Comparison of ENCODE assay signal across 12 cellular contexts in genomic region chr19:40805258-40805868, GRCh38. TPM values are rescaled to one million over a fixed set of nuclear protein-coding genes. Genes with fewer than 3 reads are reported as not detected.
DNase-seq lines count a peak whose midpoint lies in the region; ATAC-seq, FAIRE-seq and TF ChIP-seq lines count a peak whose summit lies in the region.
"Had no signal": no experiment of that assay in that cellular context is flagged by ENCODE, and none has a peak within 500 bp of the region (broad histone marks: within the 10 kb centered on the region; RNA-seq: fewer than 3 reads in every experiment).

No MANE protein-coding gene starts in this region.

- no peak for TF ChIP-seq POLR2A in body of pancreas (IDR thresholded peaks at IDR 0.05)
- TF ChIP-seq POLR2A in transverse colon (IDR thresholded peaks at IDR 0.05) = no peak
- no peak for TF ChIP-seq POLR2A in GM12892 (IDR thresholded peaks at IDR 0.05; ENCODE audit: low read depth, low read length)

- in situ Hi-C loops in transverse colon (cut with MboI; ENCODE audit: low pct_ligation_motif_present in 1 of 4, low pct_unique_long_range_greater_than_20kb in 1 of 4, low sequenced_read_pairs in 3 of 4) = loop anchor here in 1 of 4 donors (25.0 kb wide), 1 partner anchor 93 kb away; the partner anchor contains the start of genes COQ8B and ITPKC

- peaks cover 87% of the 10 kb centered on the region for H3K4me1 Mint-ChIP-seq in activated T-cell treated with anti-CD3 and anti-CD28 coated beads, Interleukin-2, amount 50 U/mL, for 4 hours (ENCODE audit: low read depth)

- no peak for FAIRE-seq in GM12892 (lab: Jason Lieb, UNC)
- FAIRE-seq: TTC549 had no signal

- TF ChIP-seq CTCF in body of pancreas (IDR thresholded peaks at IDR 0.05) (no peak), transverse colon (IDR thresholded peaks at IDR 0.05) (no peak)

- no peak for ATAC-seq in activated T-cell treated with anti-CD3 and anti-CD28 coated beads, Interleukin-2, amount 50 U/mL, for 4 hours
- ATAC-seq in body of pancreas = peak; percentile 28
- no peak for ATAC-seq in HG03159 (IDR thresholded peaks at IDR 0.05; ENCODE audit: unreplicated experiment)

- intact Hi-C loops in body of pancreas (cut with DNase I) = no loop called here
- intact Hi-C loops in transverse colon (cut with DNase I; ENCODE audit: low total_unique reads) = loop anchor here (10.0 kb wide), 1 partner anchor 91 kb away; the partner anchor contains the start of genes COQ8B and ITPKC

- peaks cover 81% of the 10 kb centered on the region for H3K4me1 ChIP-seq in body of pancreas
- peaks cover 72% of the 10 kb centered on the region for H3K4me1 ChIP-seq in mesodermal cell (ENCODE audit: control insufficient read depth, insufficient read depth, low read length, poor library complexity, severe bottlenecking)
- peaks cover 66 to 83% (median 68%) of the 10 kb centered on the region in 4 donors for H3K4me1 ChIP-seq in transverse colon

- no peak overlapping the region for H3K4me3 ChIP-seq in body of pancreas
- H3K4me3 ChIP-seq in mesodermal cell (ENCODE audit: extremely low read depth, insufficient read depth, low read length, poor library complexity, severe bottlenecking) = no peak overlapping the region
- no peak overlapping the region for H3K4me3 ChIP-seq in transverse colon

- no peaks in the 10 kb centered on the region for H3K9me3 Mint-ChIP-seq in activated T-cell treated with anti-CD3 and anti-CD28 coated beads, Interleukin-2, amount 50 U/mL, for 4 hours

- H3K27me3 Mint-ChIP-seq in activated T-cell treated with anti-CD3 and anti-CD28 coated beads, Interleukin-2, amount 50 U/mL, for 4 hours (ENCODE audit: low read depth) = no peaks in the 10 kb centered on the region

- H3K36me3 Mint-ChIP-seq in activated T-cell treated with anti-CD3 and anti-CD28 coated beads, Interleukin-2, amount 50 U/mL, for 4 hours (ENCODE audit: insufficient read depth) = peaks cover 27% of the 10 kb centered on the region

- TF ChIP-seq EP300 in transverse colon (IDR thresholded peaks at IDR 0.05; ENCODE audit: low read depth) = no peak

- peak; percentile 30 for DNase-seq in activated T-cell treated with anti-CD3 and anti-CD28 coated beads, Interleukin-2, amount 50 U/mL, for 4 hours
- no peak for DNase-seq in activated T-cell treated with anti-CD3 and anti-CD28 coated beads for 4 hours
- peak; percentile 63 to 83 (median 76) for DNase-seq in body of pancreas
- peak; percentile 64 for DNase-seq in transverse colon
- no peak for DNase-seq in DMS53 treated with DMSO at 0.1 percent for 48 hours (lab: John Stamatoyannopoulos, UW; ENCODE audit: unreplicated experiment)
- DNase-seq in GM12892 (ENCODE audit: insufficient read length) = no peak

- no peaks in the 10 kb centered on the region for H3K9me3 ChIP-seq in body of pancreas
- no peaks in the 10 kb centered on the region for H3K9me3 ChIP-seq in mesodermal cell (ENCODE audit: control insufficient read depth, low read length)
- no peaks in the 10 kb centered on the region for H3K9me3 ChIP-seq in transverse colon

- peak overlapping the region; percentile 60 for H3K4me3 Mint-ChIP-seq in activated T-cell treated with anti-CD3 and anti-CD28 coated beads, Interleukin-2, amount 50 U/mL, for 4 hours

- WGBS in body of pancreas, 2 donors = 20 to 55% methylated on average over 1 to 2 of the region's 2 CpGs
- 100% methylated on average over 1 to 2 of the region's 2 CpGs for WGBS in mesodermal cell (ENCODE audit: insufficient coverage in 2 of 2), 2 experiments
- 14% methylated on average over 2 of the region's 2 CpGs; no CpG with 5 or more reads in 1 of the 2 donors for WGBS in transverse colon (ENCODE audit: low coverage in 1 of 2), 2 donors

- H3K27ac ChIP-seq in body of pancreas = peak overlapping the region; percentile 30 to 69 (median 50)
- H3K27ac ChIP-seq in mesodermal cell (ENCODE audit: low read depth, low read length, severe bottlenecking) = peak overlapping the region; percentile 81
- peak overlapping the region; percentile 91 to 97 (median 96) for H3K27ac ChIP-seq in transverse colon

- H3K27me3 ChIP-seq in body of pancreas = no peaks in the 10 kb centered on the region
- H3K27me3 ChIP-seq in transverse colon = no peaks in the 10 kb centered on the region

- H3K36me3 ChIP-seq in body of pancreas (replicated peaks in 1 of 2; ENCODE audit: insufficient read depth in 1 of 2, low read depth in 2 of 2) (no peaks in the 10 kb centered on the region), mesodermal cell (ENCODE audit: control insufficient read depth, insufficient read depth, low read length) (peaks cover 87% of the 10 kb centered on the region), transverse colon (peaks cover 0 to 3% (median 0%) of the 10 kb centered on the region in 4 donors)

RNA-seq across cellular contexts. Expression of gene EGLN2, which starts 6.4 kb away (rescaled TPM):
- 10 to 100 TPM; 86.3 to 95.4 (median 89.4) TPM for total RNA-seq in activated T-cell treated with anti-CD3 and anti-CD28 coated beads, Interleukin-2, amount 50 U/mL, for 4 hours
- 10 to 100 TPM; 50.8 to 51.4 TPM for total RNA-seq in body of pancreas
- 56.7 TPM for polyA plus RNA-seq in mesodermal cell (2013, experiment 1 of 2)
- 46.4 TPM for polyA plus RNA-seq in mesodermal cell (2013, experiment 2 of 2)
- 100 to 1,000 TPM; 102 to 123 (median 115) TPM for total RNA-seq in transverse colon
- 41.3 TPM for polyA plus RNA-seq in GM12892 (2012; ENCODE audit: missing spikeins)

RNA-seq across cellular contexts. Expression of gene RAB4B, which starts 27.3 kb away (rescaled TPM):
- total RNA-seq in activated T-cell treated with anti-CD3 and anti-CD28 coated beads, Interleukin-2, amount 50 U/mL, for 4 hours = 10 to 100 TPM; 26.6 to 34.9 (median 30.0) TPM
- 10 to 100 TPM; 20.4 to 23.3 TPM for total RNA-seq in body of pancreas
- polyA plus RNA-seq in mesodermal cell (2013, experiment 1 of 2) = 35.6 TPM
- 30.4 TPM for polyA plus RNA-seq in mesodermal cell (2013, experiment 2 of 2)
- 10 to 100 TPM; 25.9 to 84.2 (median 68.1) TPM for total RNA-seq in transverse colon
- polyA plus RNA-seq in GM12892 (2012; ENCODE audit: missing spikeins) = 19.0 TPM

RNA-seq across cellular contexts. Expression of gene MIA, which starts 30.0 kb away (rescaled TPM):
- total RNA-seq in activated T-cell treated with anti-CD3 and anti-CD28 coated beads, Interleukin-2, amount 50 U/mL, for 4 hours = under 1 TPM in 1 of 3 donors, not detected in 2; 0.87 TPM
- total RNA-seq in body of pancreas = 1 to 10 TPM in 1 of 2 donors, not detected in 1; 5.9 TPM
- 1.5 TPM for polyA plus RNA-seq in mesodermal cell (2013, experiment 1 of 2)
- 3.5 TPM for polyA plus RNA-seq in mesodermal cell (2013, experiment 2 of 2)
- total RNA-seq in transverse colon = 10 to 100 TPM in 1 of 4 donors, 1 to 10 TPM in 1, not detected in 2; 5.7 to 23.3 TPM
- 2.0 TPM for polyA plus RNA-seq in GM12892 (2012; ENCODE audit: missing spikeins)
- total RNA-seq: epithelial cell of proximal tubule, renal cortical epithelial cell had no signal
- polyA plus RNA-seq: BJ had no signal

RNA-seq across cellular contexts. Expression of gene CYP2A6, which starts 44.9 kb away (rescaled TPM):
- under 1 TPM; 0.38 to 0.50 (median 0.38) TPM for total RNA-seq in activated T-cell treated with anti-CD3 and anti-CD28 coated beads, Interleukin-2, amount 50 U/mL, for 4 hours
- total RNA-seq in body of pancreas (not detected), transverse colon (not detected)
- polyA plus RNA-seq in mesodermal cell (2013, experiment 1 of 2) = not detected
- polyA plus RNA-seq in mesodermal cell (2013, experiment 2 of 2) = 0.51 TPM
- polyA plus RNA-seq in GM12892 (2012; ENCODE audit: missing spikeins) = not detected
- total RNA-seq: epithelial cell of proximal tubule, renal cortical epithelial cell had no signal
- polyA plus RNA-seq: BJ had no signal

RNA-seq across cellular contexts. Expression of gene SNRPA, which starts 54.4 kb away (rescaled TPM):
- 100 to 1,000 TPM; 213 to 234 (median 219) TPM for total RNA-seq in activated T-cell treated with anti-CD3 and anti-CD28 coated beads, Interleukin-2, amount 50 U/mL, for 4 hours
- 10 to 100 TPM; 18.7 to 42.2 TPM for total RNA-seq in body of pancreas
- 157 TPM for polyA plus RNA-seq in mesodermal cell (2013, experiment 1 of 2)
- polyA plus RNA-seq in mesodermal cell (2013, experiment 2 of 2) = 138 TPM
- 10 to 100 TPM; 45.1 to 85.3 (median 65.6) TPM for total RNA-seq in transverse colon
- 122 TPM for polyA plus RNA-seq in GM12892 (2012; ENCODE audit: missing spikeins)

Comparison
In these comparisons a context has a peak if more than half of its experiments do, and no peak if none do; other contexts are left out.
1. DNase-seq: peak in activated T-cell treated with anti-CD3 and anti-CD28 coated beads, Interleukin-2, amount 50 U/mL, for 4 hours (single experiment), body of pancreas (4 of 4) and transverse colon (single experiment); none in activated T-cell treated with anti-CD3 and anti-CD28 coated beads for 4 hours (single experiment), DMS53 treated with DMSO at 0.1 percent for 48 hours (single experiment) and GM12892 (single experiment).
2. Peak in every context shown above with its lines, with median percentiles within 50 percentile points of each other: H3K27ac ChIP-seq.